In genomic region chr17:40319651-40320550, GRCh38 we compare ENCODE assay signal across 9 cellular contexts. TPM values are rescaled to one million over a fixed set of nuclear protein-coding genes. Genes with fewer than 3 reads are reported as not detected.
DNase-seq lines count a peak whose midpoint lies in the region; ATAC-seq and TF ChIP-seq lines count a peak whose summit lies in the region.
"Had no signal": no experiment of that assay in that cellular context is flagged by ENCODE, and none has a peak within 500 bp of the region (broad histone marks: within the 10 kb centered on the region; RNA-seq: fewer than 3 reads in every experiment).

No MANE protein-coding gene starts in this region.

- BruUV-seq in HCT116 (replicated peaks; lab: Mats Ljungman, UMichigan), result no TSS peak

- H3K4me3 ChIP-seq in HCT116 (replicated peaks in 1 of 2; ENCODE audit: low read depth in 1 of 2, low read length in 2 of 2) (peak overlapping the region; percentile 94 to 95; a peak in 3 of 4 replicates), skeletal muscle tissue (ENCODE audit: low read length in 3 of 3) (peak overlapping the region; percentile 92 to 96 (median 93))

- no peaks in the 10 kb centered on the region for H3K9me2 ChIP-seq in HCT116 (ENCODE audit: insufficient read depth)

- peaks cover 76% of the 10 kb centered on the region for H3K4me1 Mint-ChIP-seq in activated CD4-positive, alpha-beta memory T cell treated with anti-CD3 and anti-CD28 coated beads, Interleukin-2, amount 10 ng/mL, durations not matched to agents 7 days and 5 days

- H3K36me3 ChIP-seq in HCT116 (ENCODE audit: control insufficient read depth in 1 of 2, insufficient read depth in 2 of 2, low read length in 2 of 2) (no peaks in the 10 kb centered on the region), skeletal muscle tissue (ENCODE audit: control insufficient read depth in 3 of 3, insufficient read depth in 3 of 3, low read length in 3 of 3) (no peaks in the 10 kb centered on the region)

- TF ChIP-seq RAD21 in HCT116 (IDR thresholded peaks at IDR 0.05; ENCODE audit: low read depth), result no peak

- peak overlapping the region; percentile 95 for H3K4me2 ChIP-seq in HCT116 (ENCODE audit: low read length)

- intact Hi-C loops in HCT116 (cut with micrococcal nuclease), result loop anchor here (2.0 kb wide), 1 partner anchor 21 kb away; no protein-coding TSS in a partner anchor

- CTCF ChIA-PET in HCT116 (lab: Charles Lee), result interaction anchor here (1.0 kb wide), 1 partner anchor 8 kb away, joined by 3 read pairs; no protein-coding TSS in a partner anchor
- CTCF ChIA-PET in activated CD4-positive, alpha-beta memory T cell treated with anti-CD3 and anti-CD28 coated beads, Interleukin-2, amount 10 ng/mL, durations not matched to agents 7 days and 5 days (lab: Charles Lee), result interaction anchor here (0.8 to 6.1 kb wide), 9 partner anchors 7 to 207 kb away, joined by 3 to 62 read pairs (median 5); no protein-coding TSS in a partner anchor

- no peak for TF ChIP-seq CTCF in HCT116 (IDR thresholded peaks at IDR 0.05 in 2 of 3, conservative IDR thresholded peaks at IDR 0.05 in 1 of 3; ENCODE audit: borderline replicate concordance in 1 of 3, insufficient read depth in 1 of 3, low read depth in 2 of 3, low read length in 2 of 3)

- H3K27me3 ChIP-seq in HCT116 (ENCODE audit: insufficient read depth, low read length) (no peaks in the 10 kb centered on the region), skeletal muscle tissue (ENCODE audit: control insufficient read depth in 3 of 3, insufficient read depth in 3 of 3, low read length in 3 of 3) (no peaks in the 10 kb centered on the region)

- RAD21 ChIA-PET in HCT116 (lab: Charles Lee; ENCODE audit: low non-redundant PET in 1 of 2, low total read pairs in 2 of 2, uncharacterized antibody in 2 of 2, unreplicated experiment in 2 of 2), result no interaction called here

- no peak overlapping the region for H2AFZ ChIP-seq in HCT116 (ENCODE audit: low read depth, low read length, poor library complexity, severe bottlenecking)

- peaks cover 38% of the 10 kb centered on the region for H3K36me3 Mint-ChIP-seq in activated CD4-positive, alpha-beta memory T cell treated with anti-CD3 and anti-CD28 coated beads, Interleukin-2, amount 10 ng/mL, durations not matched to agents 7 days and 5 days (ENCODE audit: low read depth)

- ATAC-seq in HCT116, result no peak
- no peak for ATAC-seq in HG02970 (IDR thresholded peaks at IDR 0.05; ENCODE audit: low FRiP score, unreplicated experiment)
- no peak for ATAC-seq in GM19328 (IDR thresholded peaks at IDR 0.05; ENCODE audit: unreplicated experiment)
- ATAC-seq in GM18870 (IDR thresholded peaks at IDR 0.05; ENCODE audit: unreplicated experiment), result no peak

- peaks cover 68% of the 10 kb centered on the region for H3K79me2 ChIP-seq in HCT116 (ENCODE audit: insufficient read depth, low read length)

- TF ChIP-seq POLR2A in HCT116 (IDR thresholded peaks at IDR 0.05; ENCODE audit: borderline replicate concordance, extremely low read depth, insufficient read depth, insufficient read length), result no peak
- peak; percentile 38 for TF ChIP-seq POLR2A in erythroblast (IDR thresholded peaks at IDR 0.05; ENCODE audit: low read length)

- no peaks in the 10 kb centered on the region for H3K9me3 Mint-ChIP-seq in activated CD4-positive, alpha-beta memory T cell treated with anti-CD3 and anti-CD28 coated beads, Interleukin-2, amount 10 ng/mL, durations not matched to agents 7 days and 5 days

- peak overlapping the region; percentile 93 for H3K27ac Mint-ChIP-seq in activated CD4-positive, alpha-beta memory T cell treated with anti-CD3 and anti-CD28 coated beads, Interleukin-2, amount 10 ng/mL, durations not matched to agents 7 days and 5 days

- H4K20me1 ChIP-seq in HCT116 (ENCODE audit: insufficient read depth), result no peaks in the 10 kb centered on the region

- H3K4me1 ChIP-seq in HCT116 (ENCODE audit: control insufficient read depth in 1 of 2, insufficient read depth in 2 of 2, low read length in 2 of 2) (peaks cover 60 to 84% of the 10 kb centered on the region in 2 experiments), skeletal muscle tissue (ENCODE audit: control insufficient read depth in 3 of 3, insufficient read depth in 3 of 3, low read length in 3 of 3) (peaks cover 85 to 88% (median 85%) of the 10 kb centered on the region in 3 donors)

- H3K27ac ChIP-seq in HCT116 (ENCODE audit: low read depth, low read length), result no peak overlapping the region
- peak overlapping the region; percentile 99 for H3K27ac ChIP-seq in skeletal muscle tissue (ENCODE audit: low read depth, low read length)

- no peaks in the 10 kb centered on the region for H3K27me3 Mint-ChIP-seq in activated CD4-positive, alpha-beta memory T cell treated with anti-CD3 and anti-CD28 coated beads, Interleukin-2, amount 10 ng/mL, durations not matched to agents 7 days and 5 days

- H3K4me3 Mint-ChIP-seq in activated CD4-positive, alpha-beta memory T cell treated with anti-CD3 and anti-CD28 coated beads, Interleukin-2, amount 10 ng/mL, durations not matched to agents 7 days and 5 days, result peak overlapping the region; percentile 90

- H3K9me3 ChIP-seq in HCT116 (ENCODE audit: control insufficient read depth in 1 of 2, insufficient read depth in 1 of 2, low read depth in 1 of 2, low read length in 2 of 2), result no peaks in the 10 kb centered on the region
- no peaks in the 10 kb centered on the region for H3K9me3 ChIP-seq in skeletal muscle tissue (ENCODE audit: control insufficient read depth in 3 of 3, low read length in 3 of 3)

- POLR2A ChIA-PET in HCT116 (lab: Charles Lee), result no interaction called here
- POLR2A ChIA-PET in activated CD4-positive, alpha-beta memory T cell treated with anti-CD3 and anti-CD28 coated beads, Interleukin-2, amount 10 ng/mL, durations not matched to agents 7 days and 5 days (lab: Charles Lee), result interaction anchor here (0.8 to 12.1 kb wide), 11 partner anchors 9 to 339 kb away, joined by 3 to 129 read pairs (median 5); partner anchors contain the start of genes CDC6, PSMD3, RARA and TOP2A

- H3K9ac ChIP-seq in HCT116 (ENCODE audit: low read length) (peak overlapping the region; percentile 99), skeletal muscle tissue (ENCODE audit: low read depth in 1 of 3, low read length in 3 of 3) (peak overlapping the region; percentile 91 to 99 (median 98))

- no peak for DNase-seq in HCT116 (ENCODE audit: low read depth, low spot score)
- peak; percentile 74 for DNase-seq in activated CD4-positive, alpha-beta memory T cell treated with anti-CD3 and anti-CD28 coated beads, Interleukin-2, amount 10 ng/mL, durations not matched to agents 7 days and 5 days
- DNase-seq in erythroblast (lab: John Stamatoyannopoulos, UW), result peak in 1 of 2 experiments; percentile 26
- DNase-seq in NCI-H1105 (lab: John Stamatoyannopoulos, UW), result no peak

TF ChIP-seq in HCT116, 20 proteins besides CTCF, POLR2A, EP300 and RAD21:
- TF ChIP-seq SP1 (IDR thresholded peaks at IDR 0.05; ENCODE audit: low read depth) (no peak), YY1 (IDR thresholded peaks at IDR 0.05; ENCODE audit: extremely low read depth, insufficient replicate concordance, low read depth, low read length) (no peak), ZNF274 (IDR thresholded peaks at IDR 0.05; ENCODE audit: low read depth, low read length) (no peak), JUND (IDR thresholded peaks at IDR 0.05) (no peak), EGR1 (IDR thresholded peaks at IDR 0.05; ENCODE audit: low read depth) (no peak), SRF (IDR thresholded peaks at IDR 0.05; ENCODE audit: low read depth) (no peak), POLR2AphosphoS5 (IDR thresholded peaks at IDR 0.05; ENCODE audit: low read depth, low read length) (no peak), ELF1 (IDR thresholded peaks at IDR 0.05; ENCODE audit: borderline replicate concordance, low read depth) (no peak)

RNA-seq across cellular contexts. Expression of gene RARA, which starts 10.9 kb away (rescaled TPM):
- total RNA-seq in HCT116 (2021; ENCODE audit: unreplicated experiment) (35.1 TPM), skeletal muscle tissue (17.2 TPM)
- 38.1 and 46.6 TPM in 2 replicates for polyA plus RNA-seq in HCT116 (2012)
- total RNA-seq in activated CD4-positive, alpha-beta memory T cell treated with anti-CD3 and anti-CD28 coated beads, Interleukin-2, amount 10 ng/mL, durations not matched to agents 7 days and 5 days, result 10 to 100 TPM; 65.2 to 65.5 TPM

RNA-seq across cellular contexts. Expression of gene CDC6, which starts 32.2 kb away (rescaled TPM):
- total RNA-seq in HCT116 (2021; ENCODE audit: unreplicated experiment) (117 TPM), skeletal muscle tissue (4.2 TPM)
- polyA plus RNA-seq in HCT116 (2012), result 37.2 and 38.7 TPM in 2 replicates
- total RNA-seq in activated CD4-positive, alpha-beta memory T cell treated with anti-CD3 and anti-CD28 coated beads, Interleukin-2, amount 10 ng/mL, durations not matched to agents 7 days and 5 days, result 10 to 100 TPM; 67.5 to 69.9 TPM

RNA-seq across cellular contexts. Expression of gene GJD3, which starts 44.6 kb away (rescaled TPM):
- total RNA-seq in HCT116 (2021; ENCODE audit: unreplicated experiment), result not detected
- 0.29 and 1.5 TPM in 2 replicates for polyA plus RNA-seq in HCT116 (2012)
- total RNA-seq in activated CD4-positive, alpha-beta memory T cell treated with anti-CD3 and anti-CD28 coated beads, Interleukin-2, amount 10 ng/mL, durations not matched to agents 7 days and 5 days, result not detected
- total RNA-seq in skeletal muscle tissue, result 0.52 TPM
- polyA plus RNA-seq: neural cell had no signal

Comparison
In these comparisons a context has a peak if more than half of its experiments do, and no peak if none do; other contexts are left out.
1. RNA of gene CDC6, which starts 32.2 kb away (total RNA-seq): 117 TPM in HCT116 (single experiment) and 67.5 to 69.9 TPM in activated CD4-positive, alpha-beta memory T cell treated with anti-CD3 and anti-CD28 coated beads, Interleukin-2, amount 10 ng/mL, durations not matched to agents 7 days and 5 days; 4.2 TPM in skeletal muscle tissue (single experiment); every median in the first group is over 10 times any median in the second.